In genomic region chr22:27591060-27591459, GRCh38 we compare ENCODE assay signal across 17 cellular contexts.
"Had no signal": no experiment of that assay in that cellular context is flagged by ENCODE, and none has a peak within 500 bp of the region (broad histone marks: within the 10 kb centered on the region; RNA-seq: fewer than 3 reads in every experiment).

No MANE protein-coding gene starts in this region.

- H3K9me3 ChIP-seq: colonic mucosa, esophagus squamous epithelium, gastroesophageal sphincter, tibial artery, upper lobe of left lung, vagina had no signal

- H3K4me3 Mint-ChIP-seq: immature natural killer cell, natural killer cell, neural crest cell had no signal

- ATAC-seq: gastroesophageal sphincter, natural killer cell had no signal

- FAIRE-seq: keratinocyte, small intestine had no signal

- H3K4me1 Mint-ChIP-seq: immature natural killer cell, natural killer cell had no signal

- H3K27ac Mint-ChIP-seq: immature natural killer cell, natural killer cell had no signal

- DNase-seq: colonic mucosa; dermis blood vessel endothelial cell; esophagus squamous epithelium; foreskin fibroblast; glutamatergic neuron; immature natural killer cell; mammary epithelial cell; natural killer cell; small intestine; stimulated activated CD4-positive, alpha-beta T cell treated with anti-CD3 and anti-CD28 coated beads, Interleukin-2, amount 100 ng/mL, for 48 hours; stimulated activated naive CD4-positive, alpha-beta T cell treated with Interleukin-2 at 50 U/mL for 16 hours; tibial artery had no signal

- H3K27me3 ChIP-seq: colonic mucosa, esophagus squamous epithelium, gastroesophageal sphincter, tibial artery, upper lobe of left lung, vagina had no signal

- H3K4me1 ChIP-seq: colonic mucosa, esophagus squamous epithelium, upper lobe of left lung, vagina had no signal

- H3K27ac ChIP-seq: colonic mucosa, esophagus squamous epithelium, gastroesophageal sphincter, tibial artery, upper lobe of left lung, vagina had no signal

- H3K9me3 Mint-ChIP-seq: immature natural killer cell, natural killer cell had no signal

- H3K36me3 ChIP-seq: colonic mucosa, esophagus squamous epithelium, gastroesophageal sphincter, tibial artery, upper lobe of left lung, vagina had no signal

- H3K4me3 ChIP-seq: colonic mucosa, esophagus squamous epithelium, gastroesophageal sphincter, tibial artery, upper lobe of left lung, vagina had no signal

- H3K36me3 Mint-ChIP-seq: immature natural killer cell, natural killer cell had no signal
